ENCODE assay signal across 19 cellular contexts in genomic region chr1:235004276-235004675, GRCh38.
DNase-seq lines count a peak whose midpoint lies in the region; ATAC-seq and TF ChIP-seq lines count a peak whose summit lies in the region.
"Had no signal": no experiment of that assay in that cellular context is flagged by ENCODE, and none has a peak within 500 bp of the region (broad histone marks: within the 10 kb centered on the region; RNA-seq: fewer than 3 reads in every experiment).

No MANE protein-coding gene starts in this region.

- no peak for TF ChIP-seq POLR2A in esophagus muscularis mucosa (IDR thresholded peaks at IDR 0.05; ENCODE audit: low read depth)

- H3K4me1 Mint-ChIP-seq in activated CD4-positive, alpha-beta T cell treated with anti-CD3 and anti-CD28 coated beads, Interleukin-2, amount 10 ng/mL, durations not matched to agents 24 days and 14 days, result peaks cover 48% of the 10 kb centered on the region
- H3K4me1 Mint-ChIP-seq in stimulated activated naive B cell treated with anti-CD40 and anti-IgM and Interleukin-4, amounts not matched to agents 10 μg/mL and 1 μg/mL and 100 μg/mL, for 72 hours, result peaks cover 36 to 57% of the 10 kb centered on the region in 2 donors

- peaks cover 23% of the 10 kb centered on the region; the same call in 1 of the 2 replicates for H3K9me3 ChIP-seq in OCI-LY7 (ENCODE audit: low read length)
- peaks cover 0 to 5% (median 0%) of the 10 kb centered on the region in 4 donors for H3K9me3 ChIP-seq in esophagus muscularis mucosa
- H3K9me3 ChIP-seq: Peyer's patch had no signal

- H4K20me1 ChIP-seq in OCI-LY7 (ENCODE audit: insufficient read depth, low read length), result no peaks in the 10 kb centered on the region
- H4K20me1 ChIP-seq: BLaER1 treated with 17β-estradiol and CSF1 and Interleukin-3, amounts not matched to agents 10 nM and 100 nM had no signal

- H3K4me2 ChIP-seq in OCI-LY7 (ENCODE audit: low read length), result peak overlapping the region; percentile 62

- H2AFZ ChIP-seq in OCI-LY7 (ENCODE audit: low read length), result peak overlapping the region; percentile 16; the same call in 1 of the 2 replicates

- WGBS in esophagus muscularis mucosa, result 96% methylated on average over 2 of the region's 2 CpGs

- no peak for DNase-seq in activated CD4-positive, alpha-beta T cell treated with anti-CD3 and anti-CD28 coated beads, Interleukin-2, amount 10 ng/mL, durations not matched to agents 24 days and 14 days
- DNase-seq in activated CD4-positive, alpha-beta T cell treated with anti-CD3 and anti-CD28 coated beads, Interleukin-2, amount 50 U/mL, for 48 hours, result no peak
- DNase-seq in OCI-LY7 (ENCODE audit: low spot score) (no peak), foreskin keratinocyte (no peak), esophagus muscularis mucosa (ENCODE audit: extremely low spot score) (no peak)
- no peak for DNase-seq in stimulated activated naive B cell treated with anti-CD40 and anti-IgM and Interleukin-4, amounts not matched to agents 10 μg/mL and 1 μg/mL and 100 μg/mL, for 72 hours
- DNase-seq: CD8-positive, alpha-beta memory T cell; DND-41; HFFc6; Kasumi-1; NCI-H187 treated with DMSO at 0.1 percent for 48 hours; NCI-H345; NCI-H69 had no signal

- peaks cover 22% of the 10 kb centered on the region for H3K36me3 Mint-ChIP-seq in activated CD4-positive, alpha-beta T cell treated with anti-CD3 and anti-CD28 coated beads, Interleukin-2, amount 10 ng/mL, durations not matched to agents 24 days and 14 days (ENCODE audit: low read depth)
- H3K36me3 Mint-ChIP-seq in stimulated activated naive B cell treated with anti-CD40 and anti-IgM and Interleukin-4, amounts not matched to agents 10 μg/mL and 1 μg/mL and 100 μg/mL, for 72 hours, result no peaks in the 10 kb centered on the region

- no peak for ATAC-seq in foreskin keratinocyte
- no peak for ATAC-seq in stimulated activated naive B cell treated with anti-CD40 and anti-IgM and Interleukin-4, amounts not matched to agents 10 μg/mL and 1 μg/mL and 100 μg/mL, for 72 hours (replicated peaks)
- ATAC-seq in HG02870 (IDR thresholded peaks at IDR 0.05; ENCODE audit: unreplicated experiment), result no peak
- ATAC-seq in GM21737 (IDR thresholded peaks at IDR 0.05; ENCODE audit: unreplicated experiment), result no peak
- ATAC-seq: Right ventricle myocardium inferior had no signal

- no peaks in the 10 kb centered on the region for H3K27me3 Mint-ChIP-seq in activated CD4-positive, alpha-beta T cell treated with anti-CD3 and anti-CD28 coated beads, Interleukin-2, amount 10 ng/mL, durations not matched to agents 24 days and 14 days
- no peaks in the 10 kb centered on the region for H3K27me3 Mint-ChIP-seq in stimulated activated naive B cell treated with anti-CD40 and anti-IgM and Interleukin-4, amounts not matched to agents 10 μg/mL and 1 μg/mL and 100 μg/mL, for 72 hours
- H3K27me3 Mint-ChIP-seq: CD8-positive, alpha-beta memory T cell had no signal

- H3K27me3 ChIP-seq in foreskin keratinocyte (no peaks in the 10 kb centered on the region), esophagus muscularis mucosa (no peaks in the 10 kb centered on the region)
- H3K27me3 ChIP-seq: BLaER1 treated with 17β-estradiol and CSF1 and Interleukin-3, amounts not matched to agents 10 nM and 100 nM; Peyer's patch had no signal

- H3K79me2 ChIP-seq in OCI-LY7 (ENCODE audit: insufficient read depth, low read depth, low read length), result no peaks in the 10 kb centered on the region

- peak overlapping the region; percentile 9 for H3K27ac Mint-ChIP-seq in activated CD4-positive, alpha-beta T cell treated with anti-CD3 and anti-CD28 coated beads, Interleukin-2, amount 10 ng/mL, durations not matched to agents 24 days and 14 days
- H3K27ac Mint-ChIP-seq in stimulated activated naive B cell treated with anti-CD40 and anti-IgM and Interleukin-4, amounts not matched to agents 10 μg/mL and 1 μg/mL and 100 μg/mL, for 72 hours, result peak overlapping the region; percentile 37
- H3K27ac Mint-ChIP-seq: HFFc6 had no signal

- TF ChIP-seq EP300 in esophagus muscularis mucosa (IDR thresholded peaks at IDR 0.05), result no peak

- H3K4me3 ChIP-seq in OCI-LY7 (ENCODE audit: low read depth, low read length, poor library complexity, severe bottlenecking) (peak overlapping the region; percentile 48), esophagus muscularis mucosa (no peak overlapping the region)
- H3K4me3 ChIP-seq: BLaER1 treated with 17β-estradiol and CSF1 and Interleukin-3, amounts not matched to agents 10 nM and 100 nM; Peyer's patch; SK-N-MC had no signal

- peaks cover 12% of the 10 kb centered on the region for H3K9me3 Mint-ChIP-seq in activated CD4-positive, alpha-beta T cell treated with anti-CD3 and anti-CD28 coated beads, Interleukin-2, amount 10 ng/mL, durations not matched to agents 24 days and 14 days
- peaks cover 2 to 3% of the 10 kb centered on the region in 2 donors for H3K9me3 Mint-ChIP-seq in stimulated activated naive B cell treated with anti-CD40 and anti-IgM and Interleukin-4, amounts not matched to agents 10 μg/mL and 1 μg/mL and 100 μg/mL, for 72 hours

- POLR2A ChIA-PET in OCI-LY7 (lab: Charles Lee), result interaction anchor here (1.0 to 1.8 kb wide), 6 partner anchors 14 to 478 kb away, joined by 3 to 7 read pairs (median 4); no protein-coding TSS in a partner anchor

- H3K27ac ChIP-seq in OCI-LY7 (ENCODE audit: low read depth, low read length, poor library complexity, severe bottlenecking) (peak overlapping the region; percentile 87), foreskin keratinocyte (peak overlapping the region; percentile 27), esophagus muscularis mucosa (replicated peaks in 1 of 4) (no peak overlapping the region)
- H3K27ac ChIP-seq: BLaER1 treated with 17β-estradiol and CSF1 and Interleukin-3, amounts not matched to agents 10 nM and 100 nM; SK-N-MC had no signal

- BruUV-seq in OCI-LY7 (replicated peaks; lab: Mats Ljungman, UMichigan), result no TSS peak

- CTCF ChIA-PET in OCI-LY7 (lab: Charles Lee; ENCODE audit: unreplicated experiment), result no interaction called here

- intact Hi-C loops in activated CD4-positive, alpha-beta T cell treated with anti-CD3 and anti-CD28 coated beads, Interleukin-2, amount 10 ng/mL, durations not matched to agents 24 days and 14 days (cut with micrococcal nuclease), result no loop called here
- intact Hi-C loops in OCI-LY7 (cut with micrococcal nuclease; ENCODE audit: unreplicated experiment), result no loop called here
- intact Hi-C loops in esophagus muscularis mucosa (cut with DNase I), result loop anchor here (5.0 kb wide), 1 partner anchor 68 kb away; no protein-coding TSS in a partner anchor

- H3K4me3 Mint-ChIP-seq in activated CD4-positive, alpha-beta T cell treated with anti-CD3 and anti-CD28 coated beads, Interleukin-2, amount 10 ng/mL, durations not matched to agents 24 days and 14 days, result no peak overlapping the region
- H3K4me3 Mint-ChIP-seq in stimulated activated naive B cell treated with anti-CD40 and anti-IgM and Interleukin-4, amounts not matched to agents 10 μg/mL and 1 μg/mL and 100 μg/mL, for 72 hours, result no peak overlapping the region
- H3K4me3 Mint-ChIP-seq: CD8-positive, alpha-beta memory T cell; HFFc6 had no signal

- H3K4me1 ChIP-seq in OCI-LY7 (ENCODE audit: insufficient read depth, low read length, poor library complexity, severe bottlenecking), result peaks cover 83% of the 10 kb centered on the region
- H3K4me1 ChIP-seq in foreskin keratinocyte, result no peaks in the 10 kb centered on the region
- peaks cover 4 to 23% (median 20%) of the 10 kb centered on the region in 4 donors for H3K4me1 ChIP-seq in esophagus muscularis mucosa

- peaks cover 8% of the 10 kb centered on the region; the same call in 1 of the 2 replicates for H3K36me3 ChIP-seq in OCI-LY7 (ENCODE audit: insufficient read depth, low read length)
- no peaks in the 10 kb centered on the region for H3K36me3 ChIP-seq in esophagus muscularis mucosa
- H3K36me3 ChIP-seq: BLaER1 treated with 17β-estradiol and CSF1 and Interleukin-3, amounts not matched to agents 10 nM and 100 nM; Peyer's patch had no signal

- no peaks in the 10 kb centered on the region for H3K9me2 ChIP-seq in OCI-LY7 (ENCODE audit: insufficient read depth, low read length)

- TF ChIP-seq CTCF in OCI-LY7 (conservative IDR thresholded peaks at IDR 0.05; ENCODE audit: low read length), result no peak
- TF ChIP-seq CTCF in foreskin keratinocyte (conservative IDR thresholded peaks at IDR 0.05), result no peak
- TF ChIP-seq CTCF in esophagus muscularis mucosa (IDR thresholded peaks at IDR 0.05), result no peak

Comparison
In these comparisons a context has a peak if more than half of its experiments do, and no peak if none do; other contexts are left out.
1. H3K27ac ChIP-seq: peak in OCI-LY7 (single experiment) and foreskin keratinocyte (single experiment); none in esophagus muscularis mucosa (0 of 4).